23 cellular contexts compared by ENCODE assay signal in genomic region chr6:135962731-135963130, GRCh38.
DNase-seq lines count a peak whose midpoint lies in the region; ATAC-seq and TF ChIP-seq lines count a peak whose summit lies in the region.
"Had no signal": no experiment of that assay in that cellular context is flagged by ENCODE, and none has a peak within 500 bp of the region (broad histone marks: within the 10 kb centered on the region; RNA-seq: fewer than 3 reads in every experiment).

No MANE protein-coding gene starts in this region.

- ATAC-seq in GM21381 (IDR thresholded peaks at IDR 0.05; ENCODE audit: unreplicated experiment) (no peak), psoas muscle (no peak), GM21390 (IDR thresholded peaks at IDR 0.05; ENCODE audit: unreplicated experiment) (no peak), HG02678 (IDR thresholded peaks at IDR 0.05; ENCODE audit: unreplicated experiment) (no peak)
- ATAC-seq: gastroesophageal sphincter; HCT116; left lung; Panc1; SK-N-SH treated with all-trans-retinoic acid at 6 μM for 48 hours; stimulated activated naive CD8-positive, alpha-beta T cell treated with anti-CD3 and anti-CD28 coated beads, Interleukin-15, Interleukin-2, amounts not matched to agents 100 U/mL and 50 U/mL, for 24 hours had no signal

- no peak for TF ChIP-seq CTCF in foreskin fibroblast (IDR thresholded peaks at IDR 0.05; ENCODE audit: low read depth, low read length)
- no peak for TF ChIP-seq CTCF in psoas muscle (IDR thresholded peaks at IDR 0.05)

- H3K27me3 ChIP-seq in psoas muscle (ENCODE audit: insufficient read depth in 3 of 3, low read length in 2 of 3): no peaks in the 10 kb centered on the region
- H3K27me3 ChIP-seq: gastroesophageal sphincter, left lung, right atrium auricular region had no signal

- no peaks in the 10 kb centered on the region for H3K9me3 ChIP-seq in psoas muscle
- H3K9me3 ChIP-seq: gastroesophageal sphincter had no signal

- peak; percentile 9 for DNase-seq in AG08396 (ENCODE audit: low spot score)
- DNase-seq in LHCN-M2 (ENCODE audit: low read depth): peak; percentile 92
- peak; percentile 95 for DNase-seq in astrocyte of the hippocampus (ENCODE audit: low read depth, low spot score)
- peak; percentile 34 to 56 for DNase-seq in foreskin fibroblast
- no peak for DNase-seq in psoas muscle
- DNase-seq: activated CD4-positive, alpha-beta T cell treated with anti-CD3 and anti-CD28 coated beads, Interleukin-2, amount 10 ng/mL, durations not matched to agents 24 days and 14 days; activated CD8-positive, alpha-beta memory T cell treated with anti-CD3 and anti-CD28 coated beads, Interleukin-2, amount 50 U/mL, for 48 hours; activated effector memory CD4-positive, alpha-beta T cell treated with anti-CD3 and anti-CD28 coated beads, Interleukin-2, amount 50 U/mL, for 16 hours; CD8-positive, alpha-beta memory T cell; DND-41; Kasumi-1; left lung; NCI-H1436 treated with DMSO at 0.1 percent for 48 hours; NCI-H82; stimulated activated naive CD8-positive, alpha-beta T cell treated with anti-CD3 and anti-CD28 coated beads, Interleukin-15, Interleukin-2, amounts not matched to agents 100 U/mL and 50 U/mL, for 24 hours had no signal

- no peaks in the 10 kb centered on the region for H3K4me1 ChIP-seq in psoas muscle
- H3K4me1 ChIP-seq: gastroesophageal sphincter, left lung, right atrium auricular region had no signal

- H3K4me3 ChIP-seq in foreskin fibroblast (ENCODE audit: low read depth in 1 of 2, low read length in 2 of 2) (no peak overlapping the region), psoas muscle (no peak overlapping the region)
- H3K4me3 ChIP-seq: gastroesophageal sphincter, left lung, right atrium auricular region had no signal

- WGBS in psoas muscle, 3 donors: 80 to 93% (median 82%) methylated on average over 2 of the region's 2 CpGs

- no peaks in the 10 kb centered on the region for H3K36me3 ChIP-seq in psoas muscle (ENCODE audit: insufficient read depth in 1 of 2, low read depth in 1 of 2)
- H3K36me3 ChIP-seq: gastroesophageal sphincter, left lung, right atrium auricular region had no signal

- H3K27ac ChIP-seq in psoas muscle: no peak overlapping the region
- H3K27ac ChIP-seq: gastroesophageal sphincter, left lung, right atrium auricular region had no signal

- intact Hi-C loops in psoas muscle (cut with DNase I): no loop called here

Comparison
In these comparisons a context has a peak if more than half of its experiments do, and no peak if none do; other contexts are left out.
1. DNase-seq: peak in AG08396 (single experiment), LHCN-M2 (single experiment), astrocyte of the hippocampus (single experiment) and foreskin fibroblast (2 of 2); none in psoas muscle (0 of 2).